ENCODE assay signal across 29 cellular contexts in the genomic region with DNA sequence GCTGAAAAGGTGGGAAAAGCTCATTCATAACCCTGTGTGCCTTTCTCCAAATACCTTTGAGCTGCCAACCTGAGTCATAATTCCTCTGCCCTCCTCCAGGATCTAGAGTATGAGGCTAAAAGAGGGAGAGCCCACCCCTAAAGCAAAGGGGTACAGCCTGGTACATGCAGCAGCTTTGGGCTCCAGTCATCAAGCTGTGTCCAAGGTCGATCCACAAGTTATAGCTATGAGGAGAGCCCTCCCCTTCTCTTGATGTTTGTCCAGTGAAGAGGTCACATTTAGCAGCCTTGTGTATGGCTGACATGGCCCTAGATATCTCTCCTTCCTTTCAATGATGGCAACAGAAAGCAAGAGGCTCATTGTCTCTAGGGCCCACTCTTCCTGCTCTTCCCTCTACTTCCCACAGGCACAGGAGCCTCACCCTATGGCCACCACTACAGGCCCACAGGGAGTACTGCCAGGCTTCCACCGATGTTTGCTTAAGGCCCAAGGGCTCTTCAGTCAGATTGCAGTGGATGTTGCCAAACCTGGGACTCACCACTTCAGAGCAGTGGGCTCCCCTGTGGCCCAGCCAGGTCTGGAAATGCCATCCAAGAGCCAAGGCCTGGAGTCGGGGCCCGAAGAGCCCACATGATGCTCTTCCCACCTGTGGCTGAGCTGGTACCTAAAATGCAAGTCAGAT.
DNase-seq lines count a peak whose midpoint lies in the region; ATAC-seq and TF ChIP-seq lines count a peak whose summit lies in the region.
"Had no signal": no experiment of that assay in that cellular context is flagged by ENCODE, and none has a peak within 500 bp of the region (broad histone marks: within the 10 kb centered on the region; RNA-seq: fewer than 3 reads in every experiment).

No MANE protein-coding gene starts in this region.

- in situ Hi-C loops in IMR-90 (cut with MboI; ENCODE audit: low sequenced_read_pairs), result no loop called here

- no peak overlapping the region for H2AFZ ChIP-seq in IMR-90 (replicated peaks; ENCODE audit: low read length, poor library complexity)

- no peak overlapping the region for H3K4me3 ChIP-seq in IMR-90 (ENCODE audit: insufficient read depth, low read depth, low read length)
- no peak overlapping the region for H3K4me3 ChIP-seq in left lung
- H3K4me3 ChIP-seq: A549, GM12878, smooth muscle cell had no signal

- no peak for TF ChIP-seq RAD21 in IMR-90 (IDR thresholded peaks at IDR 0.05; ENCODE audit: low read length)

- POLR2A ChIA-PET in IMR-90 (lab: Charles Lee; ENCODE audit: unreplicated experiment), result no interaction called here

- H2BK20ac ChIP-seq in IMR-90 (ENCODE audit: low read depth, low read length), result no peak overlapping the region

- H2BK5ac ChIP-seq in IMR-90 (ENCODE audit: low read depth, low read length, poor library complexity, severe bottlenecking), result no peak overlapping the region

- no TSS peak for BruUV-seq in IMR-90 (replicated peaks; lab: Mats Ljungman, UMichigan)

- H3K4me1 ChIP-seq in IMR-90 (ENCODE audit: control insufficient read depth, insufficient read depth, low read length) (no peaks in the 10 kb centered on the region), left lung (peaks cover 0 to 4% of the 10 kb centered on the region in 2 donors)
- H3K4me1 ChIP-seq: A549 had no signal

- no peaks in the 10 kb centered on the region for H3K36me3 ChIP-seq in IMR-90 (ENCODE audit: control insufficient read depth, insufficient read depth, low read length)
- no peaks in the 10 kb centered on the region for H3K36me3 ChIP-seq in left lung

- no peaks in the 10 kb centered on the region for H3K9me3 ChIP-seq in IMR-90 (ENCODE audit: control insufficient read depth, insufficient read depth, low read length)
- H3K9me3 ChIP-seq in left lung, result no peaks in the 10 kb centered on the region
- H3K9me3 ChIP-seq: A549 had no signal

- peak overlapping the region; percentile 29 for H2AK9ac ChIP-seq in IMR-90 (replicated peaks; ENCODE audit: low read depth, low read length, poor library complexity)

- H3K9me1 ChIP-seq in IMR-90 (ENCODE audit: insufficient read depth, low read length), result no peaks in the 10 kb centered on the region

- no peak overlapping the region for H3K14ac ChIP-seq in IMR-90 (replicated peaks; ENCODE audit: low read depth, low read length)

- H3K27me3 ChIP-seq in IMR-90 (ENCODE audit: control insufficient read depth, insufficient read depth, low read length) (peaks cover 16% of the 10 kb centered on the region), left lung (no peaks in the 10 kb centered on the region)

- CTCF ChIA-PET in IMR-90 (lab: Yijun Ruan, JAX), result no interaction called here

- peak; percentile 43 for DNase-seq in COLO668 (lab: John Stamatoyannopoulos, UW; ENCODE audit: unreplicated experiment)
- no peak for DNase-seq in IMR-90
- DNase-seq in NCI-H2196 treated with DMSO at 0.1 percent for 48 hours (lab: John Stamatoyannopoulos, UW; ENCODE audit: unreplicated experiment), result peak; percentile 20
- DNase-seq in left lung, result peak in 1 of 2 donors; percentile 71
- DNase-seq in NOMO-1 treated with DMSO at 0.1 percent for 48 hours (lab: John Stamatoyannopoulos, UW; ENCODE audit: unreplicated experiment), result no peak
- DNase-seq in DMS 273 treated with DMSO at 0.1 percent for 48 hours (lab: John Stamatoyannopoulos, UW), result no peak
- no peak for DNase-seq in retina
- no peak for DNase-seq in T-helper 2 cell
- DNase-seq: activated CD4-positive, alpha-beta T cell treated with anti-CD3 and anti-CD28 coated beads for 36 hours; activated CD8-positive, alpha-beta memory T cell treated with anti-CD3 and anti-CD28 coated beads, Interleukin-2, amount 50 U/mL, for 48 hours; activated CD8-positive, alpha-beta T cell treated with anti-CD3 and anti-CD28 coated beads for 36 hours; activated naive CD4-positive, alpha-beta T cell treated with anti-CD3 and anti-CD28 coated beads for 36 hours; Calu3; central memory CD4-positive, alpha-beta T cell; cortex of kidney; effector memory CD8-positive, alpha-beta T cell; H7; hypothalamus; immature natural killer cell; NCI-H1436 treated with DMSO at 0.1 percent for 48 hours; posterior cingulate gyrus; right cardiac atrium; stimulated activated naive CD8-positive, alpha-beta T cell treated with anti-CD3 and anti-CD28 coated beads, Interleukin-15, Interleukin-2, amounts not matched to agents 100 U/mL and 50 U/mL, for 24 hours had no signal

- H3K4me2 ChIP-seq in IMR-90 (ENCODE audit: low read depth, low read length), result no peak overlapping the region
- H3K4me2 ChIP-seq: A549, KMS-11, smooth muscle cell had no signal

- H3K23ac ChIP-seq in IMR-90 (ENCODE audit: low read depth, low read length), result no peak overlapping the region

- H3K18ac ChIP-seq in IMR-90 (ENCODE audit: low read depth, low read length), result no peak overlapping the region

- intact Hi-C loops in IMR-90 (cut with micrococcal nuclease), result no loop called here
- intact Hi-C loops in left lung (cut with DNase I), result no loop called here

- H4K20me1 ChIP-seq in IMR-90 (ENCODE audit: insufficient read depth, low read length), result no peaks in the 10 kb centered on the region

- no peak overlapping the region for H2BK120ac ChIP-seq in IMR-90 (ENCODE audit: low read depth, low read length)

- TF ChIP-seq POLR2A in IMR-90 (IDR thresholded peaks at IDR 0.05; ENCODE audit: low read depth, low read length), result no peak

- H4K91ac ChIP-seq in IMR-90 (ENCODE audit: insufficient read depth, low read depth, low read length), result no peak overlapping the region

- no peak for TF ChIP-seq CTCF in IMR-90 (conservative IDR thresholded peaks at IDR 0.05; ENCODE audit: low read depth, low read length)
- TF ChIP-seq CTCF in left lung (IDR thresholded peaks at IDR 0.05), result no peak

- dilution Hi-C loops in IMR-90 (cut with HindIII; ENCODE audit: low sequenced_read_pairs, unreplicated experiment), result no loop called here

- H4K8ac ChIP-seq in IMR-90 (ENCODE audit: low read depth in 2 of 2, low read length in 2 of 2), result no peak overlapping the region

- 80% methylated on average over 1 of the region's 4 CpGs; no CpG with 5 or more reads in 1 of the 2 experiments for WGBS in IMR-90 (ENCODE audit: extremely low coverage in 2 of 2, insufficient read length in 1 of 2), 2 experiments

- no peak overlapping the region for H2BK15ac ChIP-seq in IMR-90 (ENCODE audit: low read depth, low read length)

- H3K27ac ChIP-seq in IMR-90 (ENCODE audit: insufficient read depth, low read length), result no peak overlapping the region
- no peak overlapping the region for H3K27ac ChIP-seq in left lung
- H3K27ac ChIP-seq: HL-60, KMS-11 had no signal

- no peak for ATAC-seq in IMR-90 (ENCODE audit: low read depth)
- ATAC-seq in left lung, result peak; percentile 98
- ATAC-seq: A549; activated CD4-positive, alpha-beta T cell treated with anti-CD3 and anti-CD28 coated beads for 36 hours; activated CD8-positive, alpha-beta T cell treated with anti-CD3 and anti-CD28 coated beads for 36 hours; effector memory CD8-positive, alpha-beta T cell; GM12878; Panc1; right cardiac atrium; stimulated activated naive CD8-positive, alpha-beta T cell treated with anti-CD3 and anti-CD28 coated beads, Interleukin-15, Interleukin-2, amounts not matched to agents 100 U/mL and 50 U/mL, for 24 hours had no signal

- no peaks in the 10 kb centered on the region for H3K79me1 ChIP-seq in IMR-90 (ENCODE audit: low read depth in 1 of 2, low read length in 2 of 2)

- H3K4ac ChIP-seq in IMR-90 (ENCODE audit: low read depth, low read length), result no peak overlapping the region

- H2AK5ac ChIP-seq in IMR-90 (ENCODE audit: low read depth, low read length), result no peak overlapping the region

- H4K5ac ChIP-seq in IMR-90 (ENCODE audit: low read depth, low read length), result no peak overlapping the region

- H3K56ac ChIP-seq in IMR-90 (ENCODE audit: extremely low read depth, insufficient read depth, low read length), result no peak overlapping the region

- H3K9ac ChIP-seq in IMR-90 (ENCODE audit: low read depth, low read length), result no peak overlapping the region
- H3K9ac ChIP-seq: KMS-11 had no signal

TF ChIP-seq in IMR-90, 13 proteins besides CTCF, POLR2A, EP300 and RAD21:
- no peak for TF ChIP-seq RFX5 (IDR thresholded peaks at IDR 0.05; ENCODE audit: low read depth, low read length)
- TF ChIP-seq RCOR1 (IDR thresholded peaks at IDR 0.05; ENCODE audit: insufficient replicate concordance, low read length), result no peak
- TF ChIP-seq SMC3 (IDR thresholded peaks at IDR 0.05; ENCODE audit: low read depth, low read length), result no peak
TF ChIP-seq in IMR-90: peak in this region for 0.

Comparison
In these comparisons a context has a peak if more than half of its experiments do, and no peak if none do; other contexts are left out.
1. DNase-seq: peak in COLO668 (single experiment) and NCI-H2196 treated with DMSO at 0.1 percent for 48 hours (single experiment); none in IMR-90 (single experiment), NOMO-1 treated with DMSO at 0.1 percent for 48 hours (single experiment), DMS 273 treated with DMSO at 0.1 percent for 48 hours (single experiment), retina (single experiment) and T-helper 2 cell (0 of 5).